In genomic region chr12:111773801-111774551, GRCh38 we compare ENCODE assay signal across 1 cellular context.
A peak's percentile ranks its signal among the peaks of the same experiment; 100 is the strongest.
TF ChIP-seq lines count a peak whose summit lies in the region.

No MANE protein-coding gene starts in this region.

TF ChIP-seq in HepG2, 621 proteins besides CTCF, POLR2A, EP300 and RAD21 (continued from another document and continues in another):
- peak; percentile 85 for TF ChIP-seq PATZ1 (CRISPR knock-in tag; IDR thresholded peaks at IDR 0.05)
- no peak for TF ChIP-seq ZNF660 (CRISPR knock-in tag; IDR thresholded peaks at IDR 0.05; ENCODE audit: borderline replicate concordance, low read depth)
- TF ChIP-seq GTF3A (CRISPR knock-in tag; conservative IDR thresholded peaks at IDR 0.05) = no peak
- no peak for TF ChIP-seq MZF1 (CRISPR knock-in tag; IDR thresholded peaks at IDR 0.05; ENCODE audit: borderline replicate concordance)
- TF ChIP-seq ZNF550 (CRISPR knock-in tag; IDR thresholded peaks at IDR 0.05; ENCODE audit: borderline replicate concordance) = no peak
- no peak for TF ChIP-seq POGK (CRISPR knock-in tag; conservative IDR thresholded peaks at IDR 0.05)
- no peak for TF ChIP-seq E2F5 (CRISPR knock-in tag; conservative IDR thresholded peaks at IDR 0.05)
- TF ChIP-seq, protein P1, sequence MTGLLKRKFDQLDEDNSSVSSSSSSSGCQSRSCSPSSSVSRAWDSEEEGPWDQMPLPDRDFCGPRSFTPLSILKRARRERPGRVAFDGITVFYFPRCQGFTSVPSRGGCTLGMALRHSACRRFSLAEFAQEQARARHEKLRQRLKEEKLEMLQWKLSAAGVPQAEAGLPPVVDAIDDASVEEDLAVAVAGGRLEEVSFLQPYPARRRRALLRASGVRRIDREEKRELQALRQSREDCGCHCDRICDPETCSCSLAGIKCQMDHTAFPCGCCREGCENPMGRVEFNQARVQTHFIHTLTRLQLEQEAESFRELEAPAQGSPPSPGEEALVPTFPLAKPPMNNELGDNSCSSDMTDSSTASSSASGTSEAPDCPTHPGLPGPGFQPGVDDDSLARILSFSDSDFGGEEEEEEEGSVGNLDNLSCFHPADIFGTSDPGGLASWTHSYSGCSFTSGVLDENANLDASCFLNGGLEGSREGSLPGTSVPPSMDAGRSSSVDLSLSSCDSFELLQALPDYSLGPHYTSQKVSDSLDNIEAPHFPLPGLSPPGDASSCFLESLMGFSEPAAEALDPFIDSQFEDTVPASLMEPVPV (CRISPR knock-in tag; IDR thresholded peaks at IDR 0.05) = no peak
- TF ChIP-seq MLX (CRISPR knock-in tag; IDR thresholded peaks at IDR 0.05) = no peak
- no peak for TF ChIP-seq CHCHD3 (CRISPR knock-in tag; IDR thresholded peaks at IDR 0.05)
- TF ChIP-seq ZEB1 (IDR thresholded peaks at IDR 0.05; ENCODE audit: insufficient replicate concordance, low read depth) = no peak
- TF ChIP-seq SRY (CRISPR knock-in tag; IDR thresholded peaks at IDR 0.05) = no peak
- TF ChIP-seq FOSL1 (CRISPR knock-in tag; IDR thresholded peaks at IDR 0.05; ENCODE audit: borderline replicate concordance) = no peak
- TF ChIP-seq SRSF9 (IDR thresholded peaks at IDR 0.05; ENCODE audit: borderline replicate concordance, insufficient read depth, low read depth, low read length, poor library complexity, severe bottlenecking) = no peak
- no peak for TF ChIP-seq ZNF879 (CRISPR knock-in tag; IDR thresholded peaks at IDR 0.05)
- TF ChIP-seq ZNF839 (CRISPR knock-in tag; IDR thresholded peaks at IDR 0.05; ENCODE audit: borderline replicate concordance) = no peak
- TF ChIP-seq, protein P2, sequence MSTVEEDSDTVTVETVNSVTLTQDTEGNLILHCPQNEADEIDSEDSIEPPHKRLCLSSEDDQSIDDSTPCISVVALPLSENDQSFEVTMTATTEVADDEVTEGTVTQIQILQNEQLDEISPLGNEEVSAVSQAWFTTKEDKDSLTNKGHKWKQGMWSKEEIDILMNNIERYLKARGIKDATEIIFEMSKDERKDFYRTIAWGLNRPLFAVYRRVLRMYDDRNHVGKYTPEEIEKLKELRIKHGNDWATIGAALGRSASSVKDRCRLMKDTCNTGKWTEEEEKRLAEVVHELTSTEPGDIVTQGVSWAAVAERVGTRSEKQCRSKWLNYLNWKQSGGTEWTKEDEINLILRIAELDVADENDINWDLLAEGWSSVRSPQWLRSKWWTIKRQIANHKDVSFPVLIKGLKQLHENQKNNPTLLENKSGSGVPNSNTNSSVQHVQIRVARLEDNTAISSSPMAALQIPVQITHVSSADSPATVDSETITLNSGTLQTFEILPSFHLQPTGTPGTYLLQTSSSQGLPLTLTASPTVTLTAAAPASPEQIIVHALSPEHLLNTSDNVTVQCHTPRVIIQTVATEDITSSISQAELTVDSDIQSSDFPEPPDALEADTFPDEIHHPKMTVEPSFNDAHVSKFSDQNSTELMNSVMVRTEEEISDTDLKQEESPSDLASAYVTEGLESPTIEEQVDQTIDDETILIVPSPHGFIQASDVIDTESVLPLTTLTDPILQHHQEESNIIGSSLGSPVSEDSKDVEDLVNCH (CRISPR knock-in tag; IDR thresholded peaks at IDR 0.05) = no peak
- TF ChIP-seq, protein P3, sequence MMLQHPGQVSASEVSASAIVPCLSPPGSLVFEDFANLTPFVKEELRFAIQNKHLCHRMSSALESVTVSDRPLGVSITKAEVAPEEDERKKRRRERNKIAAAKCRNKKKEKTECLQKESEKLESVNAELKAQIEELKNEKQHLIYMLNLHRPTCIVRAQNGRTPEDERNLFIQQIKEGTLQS (CRISPR knock-in tag; IDR thresholded peaks at IDR 0.05) = no peak
- TF ChIP-seq U2AF1 (optimal IDR thresholded peaks at IDR 0.05; ENCODE audit: low read depth, low read length) = no peak
- no peak for TF ChIP-seq ZNF616 (CRISPR knock-in tag; IDR thresholded peaks at IDR 0.05; ENCODE audit: low read depth)
- no peak for TF ChIP-seq ZNF484 (CRISPR knock-in tag; IDR thresholded peaks at IDR 0.05; ENCODE audit: borderline replicate concordance, low read depth)
- no peak; the same call in 1 of the 2 replicates for TF ChIP-seq RELA (CRISPR knock-in tag; IDR thresholded peaks at IDR 0.05)
- no peak for TF ChIP-seq AHDC1 (CRISPR knock-in tag; IDR thresholded peaks at IDR 0.05; ENCODE audit: borderline replicate concordance)
- 0 out of 2 replicates have a peak, but pooled peaks have one; percentile 61 for TF ChIP-seq ARNT2 (CRISPR knock-in tag; IDR thresholded peaks at IDR 0.05; ENCODE audit: low read depth)
- no peak for TF ChIP-seq REXO4 (CRISPR knock-in tag; IDR thresholded peaks at IDR 0.05; ENCODE audit: borderline replicate concordance)
- TF ChIP-seq TARDBP (CRISPR knock-in tag; IDR thresholded peaks at IDR 0.05) = peak; percentile 12; the same call in 1 of the 2 replicates
- TF ChIP-seq, protein P4, sequence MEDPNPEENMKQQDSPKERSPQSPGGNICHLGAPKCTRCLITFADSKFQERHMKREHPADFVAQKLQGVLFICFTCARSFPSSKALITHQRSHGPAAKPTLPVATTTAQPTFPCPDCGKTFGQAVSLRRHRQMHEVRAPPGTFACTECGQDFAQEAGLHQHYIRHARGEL (CRISPR knock-in tag; IDR thresholded peaks at IDR 0.05) = no peak
- no peak for TF ChIP-seq ZNF251 (CRISPR knock-in tag; IDR thresholded peaks at IDR 0.05)
- 0 out of 2 replicates have a peak, but pooled peaks have one; percentile 46 for TF ChIP-seq SIX4 (CRISPR knock-in tag; IDR thresholded peaks at IDR 0.05)
- no peak for TF ChIP-seq NFKB2 (CRISPR knock-in tag; IDR thresholded peaks at IDR 0.05; ENCODE audit: borderline replicate concordance)
- TF ChIP-seq YEATS4 (CRISPR knock-in tag; IDR thresholded peaks at IDR 0.05; ENCODE audit: borderline replicate concordance) = peak; percentile 43; the same call in 1 of the 2 replicates
- no peak for TF ChIP-seq ATF1 (CRISPR knock-in tag; IDR thresholded peaks at IDR 0.05)
- no peak for TF ChIP-seq PBX2 (CRISPR knock-in tag; IDR thresholded peaks at IDR 0.05)
- no peak for TF ChIP-seq ZNF776 (CRISPR knock-in tag; IDR thresholded peaks at IDR 0.05)
- no peak for TF ChIP-seq RCOR2 (CRISPR knock-in tag; IDR thresholded peaks at IDR 0.05)
- no peak for TF ChIP-seq HNRNPLL (IDR thresholded peaks at IDR 0.05; ENCODE audit: low read depth, low read length, poor library complexity, severe bottlenecking)
- 0 out of 4 replicates have a peak, but pooled peaks of 1 of the 2 experiments have one; percentile 19 for TF ChIP-seq KLF16 (CRISPR knock-in tag; IDR thresholded peaks at IDR 0.05)
- TF ChIP-seq ZNF337 (CRISPR knock-in tag; IDR thresholded peaks at IDR 0.05; ENCODE audit: borderline replicate concordance, low read depth) = no peak
- peak; percentile 16; the same call in 1 of the 2 replicates for TF ChIP-seq FOXO1 (CRISPR knock-in tag; IDR thresholded peaks at IDR 0.05)
- TF ChIP-seq NCOR1 (IDR thresholded peaks at IDR 0.05; ENCODE audit: borderline replicate concordance, low read length) = peak; percentile 86; the same call in 1 of the 2 replicates
- TF ChIP-seq RAD51 (IDR thresholded peaks at IDR 0.05; ENCODE audit: borderline replicate concordance) = no peak
- TF ChIP-seq, protein P5, sequence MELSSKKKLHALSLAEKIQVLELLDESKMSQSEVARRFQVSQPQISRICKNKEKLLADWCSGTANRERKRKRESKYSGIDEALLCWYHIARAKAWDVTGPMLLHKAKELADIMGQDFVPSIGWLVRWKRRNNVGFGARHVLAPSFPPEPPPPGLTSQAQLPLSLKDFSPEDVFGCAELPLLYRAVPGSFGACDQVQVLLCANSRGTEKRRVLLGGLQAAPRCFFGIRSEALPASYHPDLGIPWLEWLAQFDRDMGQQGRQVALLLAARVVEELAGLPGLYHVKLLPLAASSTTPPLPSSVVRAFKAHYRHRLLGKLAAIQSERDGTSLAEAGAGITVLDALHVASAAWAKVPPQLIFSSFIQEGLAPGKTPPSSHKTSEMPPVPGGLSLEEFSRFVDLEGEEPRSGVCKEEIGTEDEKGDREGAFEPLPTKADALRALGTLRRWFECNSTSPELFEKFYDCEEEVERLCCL (CRISPR knock-in tag; IDR thresholded peaks at IDR 0.05; ENCODE audit: borderline replicate concordance) = no peak
